Comparison of ENCODE assay signal across 17 cellular contexts in the genomic region with DNA sequence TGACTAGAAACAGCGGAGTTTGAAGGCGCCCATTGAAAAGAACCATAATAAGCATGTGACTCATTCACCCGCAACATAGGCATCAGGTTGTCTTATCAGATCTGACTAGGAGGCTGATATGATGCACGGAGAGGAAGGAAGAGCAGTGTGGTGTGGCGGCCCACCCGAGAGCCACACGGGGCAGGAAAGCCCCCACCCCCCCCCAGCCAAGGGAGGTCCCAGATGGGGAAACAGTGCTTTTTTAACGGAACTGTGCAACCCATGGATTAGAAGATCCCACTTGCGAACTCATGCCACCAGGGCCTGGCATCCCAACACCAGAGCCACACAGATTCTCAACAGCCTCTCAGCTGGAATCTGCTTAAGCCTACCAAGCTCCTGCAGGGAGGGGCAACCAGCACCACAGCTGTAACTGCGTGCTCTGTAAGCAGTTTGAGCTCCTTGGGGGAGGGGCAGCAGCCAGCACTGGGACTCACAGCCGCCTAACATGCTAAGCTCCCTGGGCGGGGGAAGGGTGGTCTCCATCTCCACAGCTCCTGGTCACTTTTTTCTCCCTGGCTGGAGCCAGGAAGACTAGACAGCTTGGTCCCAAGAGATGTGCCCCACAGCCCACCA.
DNase-seq lines count a peak whose midpoint lies in the region; ATAC-seq and TF ChIP-seq lines count a peak whose summit lies in the region.
"Had no signal": no experiment of that assay in that cellular context is flagged by ENCODE, and none has a peak within 500 bp of the region (broad histone marks: within the 10 kb centered on the region; RNA-seq: fewer than 3 reads in every experiment).

No MANE protein-coding gene starts in this region.

- H3K4me3 Mint-ChIP-seq in WTC11: no peak overlapping the region

- H3K4me1 ChIP-seq in PC-3 (ENCODE audit: insufficient read depth, low read length): peaks cover 7% of the 10 kb centered on the region
- H3K4me1 ChIP-seq: Caco-2 had no signal

- peak; percentile 85 for ATAC-seq in WTC11
- ATAC-seq in PC-3: no peak
- ATAC-seq: sciatic nerve had no signal

- no peaks in the 10 kb centered on the region for H3K79me2 ChIP-seq in PC-3 (ENCODE audit: low read length)

- no peak overlapping the region for H3K4me2 ChIP-seq in PC-3 (ENCODE audit: low read length)

- H3K9me3 ChIP-seq in PC-3 (ENCODE audit: low read length): no peaks in the 10 kb centered on the region
- H3K9me3 ChIP-seq: Caco-2 had no signal

- no peaks in the 10 kb centered on the region for H3K27me3 Mint-ChIP-seq in WTC11 (ENCODE audit: low read depth)

- intact Hi-C loops in PC-3 (cut with micrococcal nuclease): no loop called here
- intact Hi-C loops in head of caudate nucleus (cut with DNase I): no loop called here

- H3F3A ChIP-seq in PC-3 (ENCODE audit: low read length, unreplicated experiment): no peaks in the 10 kb centered on the region

- CTCF ChIA-PET in WTC11 (lab: Charles Lee): interaction anchor here (0.7 to 1.0 kb wide), 2 partner anchors 30 to 70 kb away, joined by 3 read pairs; no protein-coding TSS in a partner anchor
- CTCF ChIA-PET in PC-3 (lab: Charles Lee): no interaction called here

- H4K20me1 ChIP-seq in PC-3 (ENCODE audit: low read length): no peaks in the 10 kb centered on the region

- H3K9me2 ChIP-seq in PC-3 (replicated peaks; ENCODE audit: low read length): no peaks in the 10 kb centered on the region

- no peak overlapping the region for H3K27ac Mint-ChIP-seq in WTC11

- POLR2A ChIA-PET in WTC11 (lab: Charles Lee): no interaction called here
- POLR2A ChIA-PET in PC-3 (lab: Charles Lee; ENCODE audit: unreplicated experiment): no interaction called here

- no peaks in the 10 kb centered on the region for H3K36me3 ChIP-seq in PC-3 (ENCODE audit: low read depth, low read length)

- H3K9me3 Mint-ChIP-seq in WTC11: 0 out of 2 replicates have a peak, but pooled peaks cover 4% of the 10 kb centered on the region

- no peaks in the 10 kb centered on the region for H3K36me3 Mint-ChIP-seq in WTC11

- no peak overlapping the region for H3K27ac ChIP-seq in PC-3 (ENCODE audit: low read length)

- no TSS peak for BruUV-seq in PC-3 (replicated peaks; lab: Mats Ljungman, UMichigan)

- H3K27me3 ChIP-seq in PC-3 (ENCODE audit: low read length): no peaks in the 10 kb centered on the region

- TF ChIP-seq CTCF in WTC11 (IDR thresholded peaks at IDR 0.05): no peak
- TF ChIP-seq CTCF in PC-3 (conservative IDR thresholded peaks at IDR 0.05; ENCODE audit: low read depth, low read length): no peak

- H3K4me3 ChIP-seq in PC-3 (ENCODE audit: low read length): no peak overlapping the region

- no peak overlapping the region for H2AFZ ChIP-seq in PC-3 (ENCODE audit: low read length)

- peak; percentile 13 for DNase-seq in COLO829 (ENCODE audit: low spot score)
- DNase-seq in Kasumi-1 (lab: John Stamatoyannopoulos, UW): peak; percentile 89 to 90
- DNase-seq in WTC11 (ENCODE audit: low spot score): peak; percentile 54
- DNase-seq in iris pigment epithelial cell (ENCODE audit: low read depth): peak; percentile 28
- no peak for DNase-seq in PC-3
- no peak for DNase-seq in head of caudate nucleus
- DNase-seq in SW480 (ENCODE audit: low spot score): no peak
- DNase-seq in nucleus accumbens (lab: John Stamatoyannopoulos, UW): no peak
- DNase-seq: activated effector memory CD4-positive, alpha-beta T cell treated with anti-CD3 and anti-CD28 coated beads, Interleukin-2, amount 50 U/mL, for 16 hours; anterior cingulate cortex; Caco-2; NCI-H1048; occipital lobe; RPMI8226; stimulated activated CD4-positive, alpha-beta T cell treated with anti-CD3 and anti-CD28 coated beads, Interleukin-2, amount 100 ng/mL, for 24 hours; T-helper 1 cell had no signal

- no peak overlapping the region for H3K9ac ChIP-seq in PC-3 (ENCODE audit: low read length)

- peaks cover 14% of the 10 kb centered on the region for H3K4me1 Mint-ChIP-seq in WTC11

TF ChIP-seq in WTC11, 78 proteins besides CTCF, POLR2A, EP300 and RAD21 (continues in another document):
- TF ChIP-seq OVOL2 (CRISPR knock-in tag; IDR thresholded peaks at IDR 0.05; ENCODE audit: borderline replicate concordance) (no peak), ETV6 (CRISPR knock-in tag; IDR thresholded peaks at IDR 0.05) (no peak), ZNF396 (CRISPR knock-in tag; IDR thresholded peaks at IDR 0.05; ENCODE audit: borderline replicate concordance) (no peak), NFYB (CRISPR knock-in tag; conservative IDR thresholded peaks at IDR 0.05; ENCODE audit: low read depth) (no peak), ZNF671 (CRISPR knock-in tag; IDR thresholded peaks at IDR 0.05) (no peak), ZNF317 (CRISPR knock-in tag; IDR thresholded peaks at IDR 0.05; ENCODE audit: borderline replicate concordance, low read depth) (no peak), SOX15 (CRISPR knock-in tag; IDR thresholded peaks at IDR 0.05) (no peak), NR2C2 (CRISPR knock-in tag; IDR thresholded peaks at IDR 0.05) (no peak), KAT7 (CRISPR knock-in tag; IDR thresholded peaks at IDR 0.05; ENCODE audit: borderline replicate concordance) (no peak), ZNF416 (CRISPR knock-in tag; IDR thresholded peaks at IDR 0.05) (no peak), RELA (CRISPR knock-in tag; IDR thresholded peaks at IDR 0.05; ENCODE audit: borderline replicate concordance) (peak; percentile 23; the same call in 1 of the 2 replicates)
- TF ChIP-seq, protein P1, sequence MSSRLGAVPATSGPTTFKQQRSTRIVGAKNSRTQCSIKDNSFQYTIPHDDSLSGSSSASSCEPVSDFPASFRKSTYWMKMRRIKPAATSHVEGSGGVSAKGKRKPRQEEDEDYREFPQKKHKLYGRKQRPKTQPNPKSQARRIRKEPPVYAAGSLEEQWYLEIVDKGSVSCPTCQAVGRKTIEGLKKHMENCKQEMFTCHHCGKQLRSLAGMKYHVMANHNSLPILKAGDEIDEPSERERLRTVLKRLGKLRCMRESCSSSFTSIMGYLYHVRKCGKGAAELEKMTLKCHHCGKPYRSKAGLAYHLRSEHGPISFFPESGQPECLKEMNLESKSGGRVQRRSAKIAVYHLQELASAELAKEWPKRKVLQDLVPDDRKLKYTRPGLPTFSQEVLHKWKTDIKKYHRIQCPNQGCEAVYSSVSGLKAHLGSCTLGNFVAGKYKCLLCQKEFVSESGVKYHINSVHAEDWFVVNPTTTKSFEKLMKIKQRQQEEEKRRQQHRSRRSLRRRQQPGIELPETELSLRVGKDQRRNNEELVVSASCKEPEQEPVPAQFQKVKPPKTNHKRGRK (CRISPR knock-in tag; IDR thresholded peaks at IDR 0.05; ENCODE audit: borderline replicate concordance): no peak
- TF ChIP-seq, protein P2, sequence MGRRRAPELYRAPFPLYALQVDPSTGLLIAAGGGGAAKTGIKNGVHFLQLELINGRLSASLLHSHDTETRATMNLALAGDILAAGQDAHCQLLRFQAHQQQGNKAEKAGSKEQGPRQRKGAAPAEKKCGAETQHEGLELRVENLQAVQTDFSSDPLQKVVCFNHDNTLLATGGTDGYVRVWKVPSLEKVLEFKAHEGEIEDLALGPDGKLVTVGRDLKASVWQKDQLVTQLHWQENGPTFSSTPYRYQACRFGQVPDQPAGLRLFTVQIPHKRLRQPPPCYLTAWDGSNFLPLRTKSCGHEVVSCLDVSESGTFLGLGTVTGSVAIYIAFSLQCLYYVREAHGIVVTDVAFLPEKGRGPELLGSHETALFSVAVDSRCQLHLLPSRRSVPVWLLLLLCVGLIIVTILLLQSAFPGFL (CRISPR knock-in tag; IDR thresholded peaks at IDR 0.05; ENCODE audit: borderline replicate concordance): no peak
- TF ChIP-seq, protein P3, sequence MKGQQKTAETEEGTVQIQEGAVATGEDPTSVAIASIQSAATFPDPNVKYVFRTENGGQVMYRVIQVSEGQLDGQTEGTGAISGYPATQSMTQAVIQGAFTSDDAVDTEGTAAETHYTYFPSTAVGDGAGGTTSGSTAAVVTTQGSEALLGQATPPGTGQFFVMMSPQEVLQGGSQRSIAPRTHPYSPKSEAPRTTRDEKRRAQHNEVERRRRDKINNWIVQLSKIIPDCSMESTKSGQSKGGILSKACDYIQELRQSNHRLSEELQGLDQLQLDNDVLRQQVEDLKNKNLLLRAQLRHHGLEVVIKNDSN (CRISPR knock-in tag; IDR thresholded peaks at IDR 0.05): no peak
- TF ChIP-seq, protein P4, sequence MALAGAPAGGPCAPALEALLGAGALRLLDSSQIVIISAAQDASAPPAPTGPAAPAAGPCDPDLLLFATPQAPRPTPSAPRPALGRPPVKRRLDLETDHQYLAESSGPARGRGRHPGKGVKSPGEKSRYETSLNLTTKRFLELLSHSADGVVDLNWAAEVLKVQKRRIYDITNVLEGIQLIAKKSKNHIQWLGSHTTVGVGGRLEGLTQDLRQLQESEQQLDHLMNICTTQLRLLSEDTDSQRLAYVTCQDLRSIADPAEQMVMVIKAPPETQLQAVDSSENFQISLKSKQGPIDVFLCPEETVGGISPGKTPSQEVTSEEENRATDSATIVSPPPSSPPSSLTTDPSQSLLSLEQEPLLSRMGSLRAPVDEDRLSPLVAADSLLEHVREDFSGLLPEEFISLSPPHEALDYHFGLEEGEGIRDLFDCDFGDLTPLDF (CRISPR knock-in tag; IDR thresholded peaks at IDR 0.05): no peak
- TF ChIP-seq, protein P5, sequence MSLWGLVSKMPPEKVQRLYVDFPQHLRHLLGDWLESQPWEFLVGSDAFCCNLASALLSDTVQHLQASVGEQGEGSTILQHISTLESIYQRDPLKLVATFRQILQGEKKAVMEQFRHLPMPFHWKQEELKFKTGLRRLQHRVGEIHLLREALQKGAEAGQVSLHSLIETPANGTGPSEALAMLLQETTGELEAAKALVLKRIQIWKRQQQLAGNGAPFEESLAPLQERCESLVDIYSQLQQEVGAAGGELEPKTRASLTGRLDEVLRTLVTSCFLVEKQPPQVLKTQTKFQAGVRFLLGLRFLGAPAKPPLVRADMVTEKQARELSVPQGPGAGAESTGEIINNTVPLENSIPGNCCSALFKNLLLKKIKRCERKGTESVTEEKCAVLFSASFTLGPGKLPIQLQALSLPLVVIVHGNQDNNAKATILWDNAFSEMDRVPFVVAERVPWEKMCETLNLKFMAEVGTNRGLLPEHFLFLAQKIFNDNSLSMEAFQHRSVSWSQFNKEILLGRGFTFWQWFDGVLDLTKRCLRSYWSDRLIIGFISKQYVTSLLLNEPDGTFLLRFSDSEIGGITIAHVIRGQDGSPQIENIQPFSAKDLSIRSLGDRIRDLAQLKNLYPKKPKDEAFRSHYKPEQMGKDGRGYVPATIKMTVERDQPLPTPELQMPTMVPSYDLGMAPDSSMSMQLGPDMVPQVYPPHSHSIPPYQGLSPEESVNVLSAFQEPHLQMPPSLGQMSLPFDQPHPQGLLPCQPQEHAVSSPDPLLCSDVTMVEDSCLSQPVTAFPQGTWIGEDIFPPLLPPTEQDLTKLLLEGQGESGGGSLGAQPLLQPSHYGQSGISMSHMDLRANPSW (CRISPR knock-in tag; conservative IDR thresholded peaks at IDR 0.05; ENCODE audit: low read depth): no peak

Comparison
In these comparisons a context has a peak if more than half of its experiments do, and no peak if none do; other contexts are left out.
1. DNase-seq: peak in COLO829 (single experiment), Kasumi-1 (2 of 2), WTC11 (single experiment) and iris pigment epithelial cell (single experiment); none in PC-3 (single experiment), head of caudate nucleus (0 of 42), SW480 (single experiment) and nucleus accumbens (0 of 56).